ENCODE assay signal across 9 cellular contexts in genomic region chr15:78749831-78750230, GRCh38.
"Had no signal": no experiment of that assay in that cellular context is flagged by ENCODE, and none has a peak within 500 bp of the region (broad histone marks: within the 10 kb centered on the region; RNA-seq: fewer than 3 reads in every experiment).

No MANE protein-coding gene starts in this region.

- H3K27me3 ChIP-seq: suprapubic skin had no signal

- H3K27ac ChIP-seq: suprapubic skin had no signal

- H3K36me3 ChIP-seq: suprapubic skin had no signal

- H3K9me3 Mint-ChIP-seq: neural crest cell; stimulated activated naive CD8-positive, alpha-beta T cell treated with anti-CD3 and anti-CD28 coated beads, Interleukin-15, Interleukin-2, amounts not matched to agents 100 ng/mL and 50 ng/mL, for 24 hours had no signal

- H3K4me3 Mint-ChIP-seq: neural crest cell; stimulated activated naive CD8-positive, alpha-beta T cell treated with anti-CD3 and anti-CD28 coated beads, Interleukin-15, Interleukin-2, amounts not matched to agents 100 ng/mL and 50 ng/mL, for 24 hours had no signal

- DNase-seq: activated CD4-positive, alpha-beta T cell treated with anti-CD3 and anti-CD28 coated beads, Interleukin-2, amount 50 U/mL, for 1 hour; activated CD8-positive, alpha-beta memory T cell treated with anti-CD3 and anti-CD28 coated beads for 24 hours; T-helper 1 cell; T1000 had no signal

- H3K4me3 ChIP-seq: lung, suprapubic skin had no signal

- H3K9me3 ChIP-seq: suprapubic skin had no signal

- H3K27ac Mint-ChIP-seq: stimulated activated naive CD8-positive, alpha-beta T cell treated with anti-CD3 and anti-CD28 coated beads, Interleukin-15, Interleukin-2, amounts not matched to agents 100 ng/mL and 50 ng/mL, for 24 hours had no signal

- ATAC-seq: activated CD4-positive, CD25-positive, alpha-beta regulatory T cell treated with anti-CD3 and anti-CD28 coated beads, Interleukin-2, amount 50 U/mL, for 24 hours had no signal

- H3K27me3 Mint-ChIP-seq: stimulated activated naive CD8-positive, alpha-beta T cell treated with anti-CD3 and anti-CD28 coated beads, Interleukin-15, Interleukin-2, amounts not matched to agents 100 ng/mL and 50 ng/mL, for 24 hours had no signal
